In the genomic region with DNA sequence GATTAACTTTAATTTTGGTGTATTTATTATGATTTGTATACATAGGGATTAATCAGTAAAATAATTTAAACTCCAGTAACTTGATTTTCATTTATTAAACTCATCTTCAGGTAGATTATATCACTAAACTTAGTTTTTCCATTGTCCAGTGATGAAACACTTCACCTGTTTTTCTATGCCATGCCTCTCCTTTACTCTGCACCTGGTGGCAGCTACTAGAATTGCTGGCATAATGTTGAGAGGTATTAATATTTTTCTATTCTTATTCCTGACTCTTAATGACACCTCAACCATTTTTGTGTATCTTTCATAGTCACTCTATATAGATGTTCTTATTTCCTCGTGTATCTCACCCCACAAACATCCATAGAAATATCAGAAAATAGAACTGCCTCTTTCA, we compare ENCODE assay signal across 17 cellular contexts.
DNase-seq lines count a peak whose midpoint lies in the region; ATAC-seq and TF ChIP-seq lines count a peak whose summit lies in the region.
"Had no signal": no experiment of that assay in that cellular context is flagged by ENCODE, and none has a peak within 500 bp of the region (broad histone marks: within the 10 kb centered on the region; RNA-seq: fewer than 3 reads in every experiment).

No MANE protein-coding gene starts in this region.

- H3K4me2 ChIP-seq in PC-3 (ENCODE audit: low read length) (no peak overlapping the region), neuronal stem cell (ENCODE audit: insufficient read depth, low read length, poor library complexity, severe bottlenecking) (no peak overlapping the region)
- H3K4me2 ChIP-seq: BLaER1 treated with 17β-estradiol and CSF1 and Interleukin-3, amounts not matched to agents 10 nM and 100 nM had no signal

- H4K8ac ChIP-seq in neuronal stem cell (ENCODE audit: low read depth, low read length): no peak overlapping the region

- no peaks in the 10 kb centered on the region for H3K79me1 ChIP-seq in neuronal stem cell (ENCODE audit: low read depth, low read length)

- CTCF ChIA-PET in PC-3 (lab: Charles Lee) (no interaction called here), HEK293T (lab: Yijun Ruan, JAX) (no interaction called here)

- H3K9me3 Mint-ChIP-seq in progenitor cell of endocrine pancreas (ENCODE audit: low read depth): no peaks in the 10 kb centered on the region

- H2BK15ac ChIP-seq in neuronal stem cell (ENCODE audit: low read length): no peak overlapping the region

- no peaks in the 10 kb centered on the region for H4K20me1 ChIP-seq in PC-3 (ENCODE audit: low read length)
- H4K20me1 ChIP-seq: BLaER1 treated with 17β-estradiol and CSF1 and Interleukin-3, amounts not matched to agents 10 nM and 100 nM had no signal

- H2AFZ ChIP-seq in PC-3 (ENCODE audit: low read length) (no peak overlapping the region), neuronal stem cell (ENCODE audit: low read length) (no peak overlapping the region)

- H4K91ac ChIP-seq in neuronal stem cell (ENCODE audit: low read depth, low read length, poor library complexity): no peak overlapping the region

- H3K9me2 ChIP-seq in PC-3 (replicated peaks; ENCODE audit: low read length): no peaks in the 10 kb centered on the region

- no peak overlapping the region for H2BK120ac ChIP-seq in neuronal stem cell (ENCODE audit: low read depth, low read length)

- no peak overlapping the region for H3K4ac ChIP-seq in neuronal stem cell (ENCODE audit: low read length)

- H3K27ac Mint-ChIP-seq in progenitor cell of endocrine pancreas: no peak overlapping the region
- H3K27ac Mint-ChIP-seq: T-helper 17 cell had no signal

- H3K27me3 ChIP-seq in PC-3 (ENCODE audit: low read length) (no peaks in the 10 kb centered on the region), neuronal stem cell (ENCODE audit: control insufficient read depth in 3 of 3, insufficient read depth in 3 of 3, low read depth in 1 of 3, low read length in 3 of 3) (no peaks in the 10 kb centered on the region)
- H3K27me3 ChIP-seq: BLaER1 treated with 17β-estradiol and CSF1 and Interleukin-3, amounts not matched to agents 10 nM and 100 nM; ovary; transverse colon had no signal

- H3K27me3 Mint-ChIP-seq in progenitor cell of endocrine pancreas: no peaks in the 10 kb centered on the region

- no peak overlapping the region for H3K4me3 Mint-ChIP-seq in progenitor cell of endocrine pancreas (ENCODE audit: low read depth)
- H3K4me3 Mint-ChIP-seq: T-helper 17 cell had no signal

- POLR2A ChIA-PET in PC-3 (lab: Charles Lee; ENCODE audit: unreplicated experiment) (no interaction called here), HEK293T (lab: Yijun Ruan, JAX) (no interaction called here)

- H3K4me1 ChIP-seq in PC-3 (ENCODE audit: insufficient read depth, low read length) (no peaks in the 10 kb centered on the region), neuronal stem cell (ENCODE audit: control insufficient read depth in 2 of 2, insufficient read depth in 1 of 2, low read depth in 1 of 2, low read length in 2 of 2) (no peaks in the 10 kb centered on the region)
- H3K4me1 ChIP-seq: BLaER1 treated with 17β-estradiol and CSF1 and Interleukin-3, amounts not matched to agents 10 nM and 100 nM; transverse colon had no signal

- BruUV-seq in PC-3 (replicated peaks; lab: Mats Ljungman, UMichigan): no TSS peak

- DNase-seq in PC-3: peak; percentile 4
- DNase-seq in epithelial cell of esophagus (ENCODE audit: low read depth): peak; percentile 1
- no peak for DNase-seq in progenitor cell of endocrine pancreas (ENCODE audit: low spot score, unreplicated experiment)
- no peak for DNase-seq in neuronal stem cell (ENCODE audit: low spot score)
- no peak for DNase-seq in activated T-cell treated with anti-CD3 and anti-CD28 coated beads for 4 hours
- DNase-seq in HEK293T (ENCODE audit: extremely low spot score): no peak
- DNase-seq: activated CD4-positive, CD25-positive, alpha-beta regulatory T cell treated with anti-CD3 and anti-CD28 coated beads, Interleukin-2, amount 50 U/mL, for 72 hours; DMS79 treated with DMSO at 0.1 percent for 48 hours; NCI-H1092 treated with DMSO at 0.1 percent for 48 hours; NCI-H2171; ovary; Right ventricle myocardium superior; T-helper 17 cell; transverse colon had no signal

- H3F3A ChIP-seq in PC-3 (ENCODE audit: low read length, unreplicated experiment): no peaks in the 10 kb centered on the region

- H3K36me3 ChIP-seq in PC-3 (ENCODE audit: low read depth, low read length): no peaks in the 10 kb centered on the region
- no peaks in the 10 kb centered on the region for H3K36me3 ChIP-seq in neuronal stem cell (replicated peaks in 1 of 2; ENCODE audit: control insufficient read depth in 2 of 2, insufficient read depth in 2 of 2, low read length in 2 of 2)
- H3K36me3 ChIP-seq: BLaER1 treated with 17β-estradiol and CSF1 and Interleukin-3, amounts not matched to agents 10 nM and 100 nM; ovary; transverse colon had no signal

- no peak overlapping the region for H3K14ac ChIP-seq in neuronal stem cell (ENCODE audit: low read length)

- no peak overlapping the region for H3K23ac ChIP-seq in neuronal stem cell (ENCODE audit: low read depth, low read length, poor library complexity)

- ATAC-seq in PC-3 (no peak), HG02970 (IDR thresholded peaks at IDR 0.05; ENCODE audit: low FRiP score, unreplicated experiment) (no peak)
- ATAC-seq: T-helper 17 cell had no signal

- H3K4me3 ChIP-seq in PC-3 (ENCODE audit: low read length): no peak overlapping the region
- H3K4me3 ChIP-seq in epithelial cell of esophagus (ENCODE audit: low read length): no peak overlapping the region
- H3K4me3 ChIP-seq in neuronal stem cell (ENCODE audit: low read length in 2 of 2): no peak overlapping the region
- H3K4me3 ChIP-seq: BLaER1 treated with 17β-estradiol and CSF1 and Interleukin-3, amounts not matched to agents 10 nM and 100 nM; ovary; transverse colon had no signal

- H2AK5ac ChIP-seq in neuronal stem cell (ENCODE audit: low read depth, low read length): no peak overlapping the region

- no peak overlapping the region for H2BK5ac ChIP-seq in neuronal stem cell (ENCODE audit: low read length)

- H3K9me3 ChIP-seq in PC-3 (ENCODE audit: low read length) (no peaks in the 10 kb centered on the region), neuronal stem cell (replicated peaks in 1 of 2; ENCODE audit: control insufficient read depth in 2 of 2, insufficient read depth in 1 of 2, low read depth in 1 of 2, low read length in 2 of 2) (no peaks in the 10 kb centered on the region)
- H3K9me3 ChIP-seq: BLaER1 treated with 17β-estradiol and CSF1 and Interleukin-3, amounts not matched to agents 10 nM and 100 nM; ovary; transverse colon had no signal

- WGBS in neuronal stem cell (ENCODE audit: extremely low coverage in 2 of 2, insufficient read length in 2 of 2, insufficient replicate concordance in 1 of 2), 2 donors: no CpG with 5 or more reads among the region's 1 CpG

- H3K4me1 Mint-ChIP-seq in progenitor cell of endocrine pancreas (ENCODE audit: low read depth): peaks cover 1% of the 10 kb centered on the region
- H3K4me1 Mint-ChIP-seq: T-helper 17 cell had no signal

- no peak overlapping the region for H3K18ac ChIP-seq in neuronal stem cell (ENCODE audit: low read length)

- H3K9ac ChIP-seq in PC-3 (ENCODE audit: low read length) (no peak overlapping the region), neuronal stem cell (ENCODE audit: low read depth, low read length, poor library complexity) (no peak overlapping the region)
- H3K9ac ChIP-seq: BLaER1 treated with 17β-estradiol and CSF1 and Interleukin-3, amounts not matched to agents 10 nM and 100 nM had no signal

- peak; percentile 23 for TF ChIP-seq CTCF in GM12873 (IDR thresholded peaks at IDR 0.05; ENCODE audit: insufficient read depth, low read depth, low read length, missing control alignments)
- peak; percentile 50 for TF ChIP-seq CTCF in PC-3 (conservative IDR thresholded peaks at IDR 0.05; ENCODE audit: low read depth, low read length)
- TF ChIP-seq CTCF in epithelial cell of esophagus (IDR thresholded peaks at IDR 0.05; ENCODE audit: insufficient read depth, low read depth, low read length, missing control alignments): peak; percentile 29
- TF ChIP-seq CTCF in progenitor cell of endocrine pancreas (IDR thresholded peaks at IDR 0.05; ENCODE audit: unreplicated experiment): peak; percentile 52

- intact Hi-C loops in PC-3 (cut with micrococcal nuclease): no loop called here

- H3K27ac ChIP-seq in PC-3 (ENCODE audit: low read length) (no peak overlapping the region), neuronal stem cell (replicated peaks; ENCODE audit: low read length) (no peak overlapping the region)
- H3K27ac ChIP-seq: BLaER1 treated with 17β-estradiol and CSF1 and Interleukin-3, amounts not matched to agents 10 nM and 100 nM; ovary; transverse colon had no signal

- H3K79me2 ChIP-seq in PC-3 (ENCODE audit: low read length): no peaks in the 10 kb centered on the region

- no peak overlapping the region for H2BK12ac ChIP-seq in neuronal stem cell (ENCODE audit: low read length)

- H3K36me3 Mint-ChIP-seq in progenitor cell of endocrine pancreas (ENCODE audit: insufficient read depth): no peaks in the 10 kb centered on the region

TF ChIP-seq in HEK293T, 16 proteins besides CTCF, POLR2A, EP300 and RAD21:
- no peak for TF ChIP-seq SP1 (IDR thresholded peaks at IDR 0.05)
- TF ChIP-seq CTBP1 (IDR thresholded peaks at IDR 0.05; ENCODE audit: borderline replicate concordance): no peak
- no peak for TF ChIP-seq HDGF (IDR thresholded peaks at IDR 0.05; ENCODE audit: borderline replicate concordance)
TF ChIP-seq in HEK293T: peak in this region for 0.

Comparison
In these comparisons a context has a peak if more than half of its experiments do, and no peak if none do; other contexts are left out.
1. DNase-seq: peak in PC-3 (single experiment) and epithelial cell of esophagus (single experiment); none in progenitor cell of endocrine pancreas (single experiment), neuronal stem cell (single experiment), activated T-cell treated with anti-CD3 and anti-CD28 coated beads for 4 hours (single experiment) and HEK293T (single experiment).
2. Peak in every context shown above with its lines, with median percentiles within 50 percentile points of each other: CTCF ChIP-seq.